14 cellular contexts compared by ENCODE assay signal in the genomic region with DNA sequence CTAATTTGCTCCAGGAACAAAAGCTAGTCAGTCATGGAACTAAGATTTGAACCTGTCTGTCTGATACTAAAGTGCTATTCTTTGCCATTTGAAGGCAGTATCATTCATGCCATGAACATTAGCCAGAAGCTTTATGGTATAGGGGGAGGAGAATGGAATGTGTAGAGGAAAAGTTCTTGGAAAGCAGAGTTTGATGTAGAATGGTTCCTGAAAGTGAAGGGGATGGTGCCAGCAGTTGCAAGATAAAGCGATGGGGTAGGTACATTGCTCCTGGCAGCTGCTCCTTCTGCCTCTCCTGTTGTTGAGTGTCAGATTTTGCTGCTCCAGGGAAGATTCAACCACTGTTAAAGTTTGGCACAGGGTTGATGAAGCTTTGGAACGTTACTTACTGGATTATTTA. TPM values are rescaled to one million over a fixed set of nuclear protein-coding genes. Genes with fewer than 3 reads are reported as not detected.
DNase-seq lines count a peak whose midpoint lies in the region; ATAC-seq and TF ChIP-seq lines count a peak whose summit lies in the region.
"Had no signal": no experiment of that assay in that cellular context is flagged by ENCODE, and none has a peak within 500 bp of the region (broad histone marks: within the 10 kb centered on the region; RNA-seq: fewer than 3 reads in every experiment).

No MANE protein-coding gene starts in this region.

- intact Hi-C loops in Right ventricle myocardium inferior (cut with DNase I) = loop anchor here (5.0 kb wide), 1 partner anchor 47 kb away; no protein-coding TSS in a partner anchor

- H3K4me1 ChIP-seq in right atrium auricular region = peaks cover 0 to 38% of the 10 kb centered on the region in 2 donors

- H3K36me3 ChIP-seq in right atrium auricular region = no peaks in the 10 kb centered on the region
- H3K36me3 ChIP-seq: esophagus muscularis mucosa had no signal

- ATAC-seq in Right ventricle myocardium inferior = peak; percentile 52
- no peak for ATAC-seq in naive B cell (ENCODE audit: low read depth in 2 of 2)
- no peak for ATAC-seq in GM18520 (IDR thresholded peaks at IDR 0.05; ENCODE audit: unreplicated experiment)
- ATAC-seq in HG02981 (IDR thresholded peaks at IDR 0.05; ENCODE audit: unreplicated experiment) = no peak

- peak overlapping the region in 2 of 8 donors; percentile 2 to 3 for H3K4me3 Mint-ChIP-seq in naive B cell
- H3K4me3 Mint-ChIP-seq: activated T-helper 1 cell treated with anti-CD3 and anti-CD28 coated beads, Interleukin-12 subunit alpha, Interleukin-12 subunit beta, Interleukin-2, Interleukin-4 antibody, amounts not matched to agents 30 ng/mL and 10 ng/mL and 1 ng/mL, durations not matched to agents 14 hours and 24 hours and 36 hours had no signal

- peak overlapping the region in 1 of 2 donors; percentile 11 for H3K27ac ChIP-seq in right atrium auricular region
- H3K27ac ChIP-seq: esophagus muscularis mucosa had no signal

- DNase-seq in Right ventricle myocardium inferior (ENCODE audit: missing footprints) (no peak), right atrium auricular region (ENCODE audit: low spot score) (no peak), fibroblast of villous mesenchyme (ENCODE audit: low read depth) (peak; percentile 64), naive B cell (no peak), NCI-H2196 (lab: John Stamatoyannopoulos, UW; ENCODE audit: unreplicated experiment) (no peak), islet precursor cell (no peak)
- DNase-seq: 8988T; activated CD4-positive, alpha-beta T cell treated with anti-CD3 and anti-CD28 coated beads for 48 hours; NCI-H2081 had no signal

- H3K4me1 Mint-ChIP-seq in naive B cell = peaks cover 18 to 37% (median 20%) of the 10 kb centered on the region in 3 donors

- H3K27me3 ChIP-seq in right atrium auricular region = no peaks in the 10 kb centered on the region
- H3K27me3 ChIP-seq: esophagus muscularis mucosa had no signal

- TF ChIP-seq CTCF in right atrium auricular region (IDR thresholded peaks at IDR 0.05) (no peak), fibroblast of villous mesenchyme (IDR thresholded peaks at IDR 0.05; ENCODE audit: insufficient read depth, low read depth, low read length) (no peak)

- H3K27ac Mint-ChIP-seq in naive B cell = peak overlapping the region in 5 of 6 donors; percentile 0 to 66 (median 27)
- H3K27ac Mint-ChIP-seq: activated T-helper 1 cell treated with anti-CD3 and anti-CD28 coated beads, Interleukin-12 subunit alpha, Interleukin-12 subunit beta, Interleukin-2, Interleukin-4 antibody, amounts not matched to agents 30 ng/mL and 10 ng/mL and 1 ng/mL, durations not matched to agents 14 hours and 24 hours and 36 hours had no signal

- peaks cover 0 to 4% (median 0%) of the 10 kb centered on the region in 7 donors for H3K9me3 Mint-ChIP-seq in naive B cell
- H3K9me3 Mint-ChIP-seq: activated T-helper 1 cell treated with anti-CD3 and anti-CD28 coated beads, Interleukin-12 subunit alpha, Interleukin-12 subunit beta, Interleukin-2, Interleukin-4 antibody, amounts not matched to agents 30 ng/mL and 10 ng/mL and 1 ng/mL, durations not matched to agents 14 hours and 24 hours and 36 hours had no signal

- no peak overlapping the region for H3K4me3 ChIP-seq in right atrium auricular region
- H3K4me3 ChIP-seq in fibroblast of villous mesenchyme (ENCODE audit: low read depth, low read length) = no peak overlapping the region
- H3K4me3 ChIP-seq: esophagus muscularis mucosa, GM12878 had no signal

- no peaks in the 10 kb centered on the region for H3K27me3 Mint-ChIP-seq in naive B cell

- no peaks in the 10 kb centered on the region for H3K9me3 ChIP-seq in right atrium auricular region
- H3K9me3 ChIP-seq: esophagus muscularis mucosa had no signal

- H3K36me3 Mint-ChIP-seq in naive B cell = peaks cover 0 to 10% of the 10 kb centered on the region in 2 donors

RNA-seq across cellular contexts. Expression of a gene that starts 53.4 kb away (rescaled TPM):
- total RNA-seq in Right ventricle myocardium inferior (4.5 TPM), right atrium auricular region (10 to 100 TPM in 1 of 2 donors, 1 to 10 TPM in 1; 6.1 to 12.1 TPM), fibroblast of villous mesenchyme (13.9 and 16.8 TPM in 2 replicates)
- polyA plus RNA-seq in naive B cell (ENCODE audit: low read depth in 6 of 6) = 1 to 10 TPM; 1.4 to 3.0 (median 1.9) TPM
